1 cellular context compared by ENCODE assay signal in genomic region chr5:160274483-160274931, GRCh38.
TF ChIP-seq lines count a peak whose summit lies in the region.

No MANE protein-coding gene starts in this region.

TF ChIP-seq in WTC11, 78 proteins besides CTCF, POLR2A, EP300 and RAD21 (continued from another document):
- TF ChIP-seq ZNF232 (CRISPR knock-in tag; IDR thresholded peaks at IDR 0.05), result no peak
- no peak for TF ChIP-seq JAZF1 (CRISPR knock-in tag; IDR thresholded peaks at IDR 0.05)
- no peak for TF ChIP-seq ZSCAN18 (CRISPR knock-in tag; IDR thresholded peaks at IDR 0.05)
- no peak for TF ChIP-seq ZNF423 (CRISPR knock-in tag; IDR thresholded peaks at IDR 0.05)
- no peak for TF ChIP-seq TEAD1 (CRISPR knock-in tag; IDR thresholded peaks at IDR 0.05)
- TF ChIP-seq E2F1 (CRISPR knock-in tag; IDR thresholded peaks at IDR 0.05), result no peak
- no peak for TF ChIP-seq FOXP4 (CRISPR knock-in tag; IDR thresholded peaks at IDR 0.05)
TF ChIP-seq in WTC11: peak in this region for 0.
